In the genomic region with DNA sequence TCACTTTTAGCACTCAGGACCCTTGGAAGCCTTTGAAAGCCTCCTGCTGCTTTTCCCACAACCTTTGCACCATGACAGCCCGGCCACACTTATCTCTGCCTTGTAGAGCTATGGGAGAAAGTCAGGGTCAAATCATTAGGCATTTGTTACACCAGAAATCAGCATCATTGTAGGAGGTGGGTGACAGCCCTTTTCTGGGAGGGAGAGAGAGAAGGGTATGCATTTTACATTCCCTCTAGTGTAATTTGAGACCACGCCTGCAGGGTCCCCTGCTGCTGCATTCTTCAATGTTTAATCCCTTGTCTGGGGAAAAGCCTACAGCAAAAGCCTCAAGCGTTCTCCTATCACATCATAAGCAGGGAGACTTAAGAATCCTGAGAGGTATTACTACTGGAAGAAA, we compare ENCODE assay signal across 19 cellular contexts.
DNase-seq lines count a peak whose midpoint lies in the region; ATAC-seq and TF ChIP-seq lines count a peak whose summit lies in the region.
"Had no signal": no experiment of that assay in that cellular context is flagged by ENCODE, and none has a peak within 500 bp of the region (broad histone marks: within the 10 kb centered on the region; RNA-seq: fewer than 3 reads in every experiment).

No MANE protein-coding gene starts in this region.

- H3K9me3 Mint-ChIP-seq in neural progenitor cell = no peaks in the 10 kb centered on the region

- H3K36me3 Mint-ChIP-seq in neural progenitor cell = no peaks in the 10 kb centered on the region
- H3K36me3 Mint-ChIP-seq: CD8-positive, alpha-beta memory T cell had no signal

- H3K4me3 Mint-ChIP-seq in neural progenitor cell = peak overlapping the region; percentile 78
- H3K4me3 Mint-ChIP-seq: CD8-positive, alpha-beta memory T cell had no signal

- H3K4me1 Mint-ChIP-seq in neural progenitor cell = peaks cover 52% of the 10 kb centered on the region
- H3K4me1 Mint-ChIP-seq: CD8-positive, alpha-beta memory T cell had no signal

- DNase-seq in H7 (peak; percentile 52), SK-N-MC (ENCODE audit: low read depth, low spot score) (peak; percentile 79), iPS DF 19.7 (ENCODE audit: low read depth, low spot score) (peak; percentile 92), neural progenitor cell (ENCODE audit: low spot score) (peak; percentile 90), sigmoid colon (no peak), NCI-H1092 (lab: John Stamatoyannopoulos, UW) (no peak)
- DNase-seq in stimulated activated naive CD4-positive, alpha-beta T cell treated with Interleukin-2 at 50 U/mL for 16 hours (lab: John Stamatoyannopoulos, UW) = no peak
- DNase-seq: activated CD4-positive, alpha-beta T cell treated with anti-CD3 and anti-CD28 coated beads for 48 hours; activated CD8-positive, alpha-beta memory T cell treated with anti-CD3 and anti-CD28 coated beads, Interleukin-2, amount 50 U/mL, for 48 hours; activated naive CD4-positive, alpha-beta T cell treated with Interleukin-2 at 50 U/mL for 16 hours; CD8-positive, alpha-beta memory T cell; dorsolateral prefrontal cortex; NCI-H1436; PC-3; stimulated activated CD4-positive, alpha-beta T cell treated with anti-CD3 and anti-CD28 coated beads, Interleukin-2, amount 100 ng/mL, for 24 hours; substantia nigra had no signal

- TF ChIP-seq CTCF in neural progenitor cell (IDR thresholded peaks at IDR 0.05) = no peak
- no peak for TF ChIP-seq CTCF in sigmoid colon (IDR thresholded peaks at IDR 0.05)

- no peak for TF ChIP-seq POLR2A in sigmoid colon (IDR thresholded peaks at IDR 0.05)

- H3K9ac ChIP-seq in SK-N-MC (ENCODE audit: insufficient read length) = peak overlapping the region; percentile 0
- no peak overlapping the region for H3K9ac ChIP-seq in neural progenitor cell

- no peaks in the 10 kb centered on the region for H4K20me1 ChIP-seq in neural progenitor cell (ENCODE audit: low read depth)

- peaks cover 2% of the 10 kb centered on the region for H3K27me3 Mint-ChIP-seq in neural progenitor cell (ENCODE audit: insufficient read depth, low read depth)
- H3K27me3 Mint-ChIP-seq: CD8-positive, alpha-beta memory T cell had no signal

- no peaks in the 10 kb centered on the region for H3K27me3 ChIP-seq in H7 (ENCODE audit: control insufficient read depth, insufficient read depth, low read length)
- H3K27me3 ChIP-seq in neural progenitor cell = no peaks in the 10 kb centered on the region
- H3K27me3 ChIP-seq in sigmoid colon = no peaks in the 10 kb centered on the region
- H3K27me3 ChIP-seq: ascending aorta had no signal

- peaks cover 37% of the 10 kb centered on the region for H3F3A ChIP-seq in neural progenitor cell (ENCODE audit: low read depth)

- H3K9me3 ChIP-seq in SK-N-MC (ENCODE audit: low read depth, low read length) = no peaks in the 10 kb centered on the region
- no peaks in the 10 kb centered on the region for H3K9me3 ChIP-seq in neural progenitor cell (ENCODE audit: low read depth)
- no peaks in the 10 kb centered on the region for H3K9me3 ChIP-seq in sigmoid colon
- H3K9me3 ChIP-seq: ascending aorta had no signal

- H3K79me2 ChIP-seq in neural progenitor cell (ENCODE audit: low read depth) = no peaks in the 10 kb centered on the region

- no peak for TF ChIP-seq EP300 in sigmoid colon (IDR thresholded peaks at IDR 0.05)

- 39 to 56% methylated on average over 3 of the region's 3 CpGs for WGBS in sigmoid colon, 2 donors

- H3K4me3 ChIP-seq in H7 (ENCODE audit: insufficient read depth, low read depth, low read length) (no peak overlapping the region), SK-N-MC (peak overlapping the region; percentile 71), neural progenitor cell (peak overlapping the region; percentile 37), sigmoid colon (no peak overlapping the region)
- H3K4me3 ChIP-seq: ascending aorta, dorsolateral prefrontal cortex, GM12878 had no signal

- intact Hi-C loops in sigmoid colon (cut with DNase I) = no loop called here

- peaks cover 64% of the 10 kb centered on the region for H3K4me1 ChIP-seq in neural progenitor cell
- H3K4me1 ChIP-seq in sigmoid colon = peaks cover 0 to 8% (median 0%) of the 10 kb centered on the region in 4 donors
- H3K4me1 ChIP-seq: ascending aorta had no signal

- no peak for ATAC-seq in GM18861 (IDR thresholded peaks at IDR 0.05; ENCODE audit: unreplicated experiment)
- ATAC-seq: GM12878, PC-3 had no signal

- H3K27ac ChIP-seq in SK-N-MC = peak overlapping the region; percentile 78
- H3K27ac ChIP-seq in neural progenitor cell = peak overlapping the region; percentile 81
- H3K27ac ChIP-seq in sigmoid colon = no peak overlapping the region
- H3K27ac ChIP-seq: ascending aorta, dorsolateral prefrontal cortex had no signal

- H2AFZ ChIP-seq in neural progenitor cell (replicated peaks) = peak overlapping the region; percentile 30

- peak overlapping the region; percentile 84 for H3K4me2 ChIP-seq in neural progenitor cell

- peak overlapping the region; percentile 93 for H3K27ac Mint-ChIP-seq in neural progenitor cell
- H3K27ac Mint-ChIP-seq: CD8-positive, alpha-beta memory T cell had no signal

- H3K36me3 ChIP-seq in H7 (replicated peaks; ENCODE audit: control insufficient read depth, insufficient read depth, low read length) (no peaks in the 10 kb centered on the region), SK-N-MC (ENCODE audit: insufficient read depth, low read length) (no peaks in the 10 kb centered on the region), neural progenitor cell (no peaks in the 10 kb centered on the region), sigmoid colon (no peaks in the 10 kb centered on the region)
- H3K36me3 ChIP-seq: ascending aorta had no signal

Comparison
In these comparisons a context has a peak if more than half of its experiments do, and no peak if none do; other contexts are left out.
1. DNase-seq: peak in H7 (single experiment), SK-N-MC (single experiment), iPS DF 19.7 (single experiment) and neural progenitor cell (single experiment); none in stimulated activated naive CD4-positive, alpha-beta T cell treated with Interleukin-2 at 50 U/mL for 16 hours (single experiment), sigmoid colon (single experiment) and NCI-H1092 (single experiment).
2. H3K4me3 ChIP-seq: peak in SK-N-MC (single experiment) and neural progenitor cell (single experiment); none in H7 (single experiment) and sigmoid colon (0 of 4).
3. H3K27ac ChIP-seq: peak in SK-N-MC (single experiment) and neural progenitor cell (single experiment); none in sigmoid colon (0 of 4).